16 cellular contexts compared by ENCODE assay signal in the genomic region with DNA sequence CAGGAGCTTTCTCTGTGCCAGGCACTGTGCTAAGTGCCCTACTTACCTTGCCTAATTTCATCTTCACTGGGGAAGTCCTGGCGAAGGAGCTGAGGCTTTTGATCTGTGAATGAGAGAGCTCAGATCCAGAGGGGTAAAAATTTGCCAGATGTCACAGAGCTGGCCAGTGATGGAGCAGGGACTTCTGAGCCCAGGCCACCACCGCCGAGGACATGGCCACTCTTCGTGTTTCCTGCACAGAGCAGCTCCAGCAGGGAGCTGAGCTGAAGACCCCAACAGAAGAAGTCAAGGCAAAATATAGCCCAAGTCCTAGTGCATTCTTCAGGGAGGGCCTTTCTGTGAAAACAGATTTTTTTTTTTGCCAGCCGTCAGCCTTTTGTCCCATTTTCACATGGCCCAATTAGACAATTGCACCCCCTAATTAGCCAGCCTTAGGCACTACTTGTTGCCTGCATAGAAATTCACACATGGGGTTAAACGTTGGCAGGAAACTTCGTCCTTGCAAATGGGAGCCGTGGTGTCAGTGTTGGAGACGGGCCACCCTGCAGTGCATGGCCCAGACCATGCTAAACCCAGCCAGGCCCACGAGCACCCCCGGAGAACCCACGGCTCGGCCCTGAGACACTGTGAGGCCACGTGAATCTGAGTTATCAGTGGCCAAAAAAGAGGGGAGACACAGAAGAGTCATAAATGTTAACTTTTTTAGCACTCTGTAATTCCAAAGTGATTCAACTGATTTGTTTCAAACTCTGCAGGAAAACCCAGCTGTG. TPM values are rescaled to one million over a fixed set of nuclear protein-coding genes. Genes with fewer than 3 reads are reported as not detected.
A peak's percentile ranks its signal among the peaks of the same experiment; 100 is the strongest.
DNase-seq lines count a peak whose midpoint lies in the region; ATAC-seq and TF ChIP-seq lines count a peak whose summit lies in the region.
"Had no signal": no experiment of that assay in that cellular context is flagged by ENCODE, and none has a peak within 500 bp of the region (broad histone marks: within the 10 kb centered on the region; RNA-seq: fewer than 3 reads in every experiment).

No MANE protein-coding gene starts in this region.

- CTCF ChIA-PET in HEK293 (lab: Yijun Ruan, JAX) = interaction anchor here (0.6 to 0.7 kb wide), 4 partner anchors 21 to 1560 kb away, joined by 3 to 4 read pairs (median 3); no protein-coding TSS in a partner anchor

- ATAC-seq in mucosa of descending colon = no peak

- no peaks in the 10 kb centered on the region; the same call in none of the 2 replicates for H3K4me1 ChIP-seq in HEK293 (ENCODE audit: control insufficient read depth, insufficient read depth, low read length)
- no peaks in the 10 kb centered on the region for H3K4me1 ChIP-seq in effector memory CD4-positive, alpha-beta T cell (ENCODE audit: control insufficient read depth, insufficient read depth, low read length, poor library complexity, severe bottlenecking)
- no peaks in the 10 kb centered on the region for H3K4me1 ChIP-seq in mucosa of descending colon (ENCODE audit: low read depth)
- H3K4me1 ChIP-seq: BLaER1 treated with 17β-estradiol and CSF1 and Interleukin-3, amounts not matched to agents 10 nM and 100 nM had no signal

- intact Hi-C loops in mucosa of descending colon (cut with DNase I, micrococcal nuclease) = no loop called here

- no peak overlapping the region for H3K27ac ChIP-seq in HEK293 (ENCODE audit: extremely low read depth, low read depth, low read length)
- peak overlapping the region; percentile 19 for H3K27ac ChIP-seq in cingulate gyrus (ENCODE audit: low read depth, low read length)
- peak overlapping the region; percentile 61 for H3K27ac ChIP-seq in substantia nigra (ENCODE audit: low read depth, low read length, poor library complexity, severe bottlenecking)
- no peak overlapping the region for H3K27ac ChIP-seq in effector memory CD4-positive, alpha-beta T cell (ENCODE audit: insufficient read depth, low read length, poor library complexity, severe bottlenecking)
- H3K27ac ChIP-seq: BLaER1 treated with 17β-estradiol and CSF1 and Interleukin-3, amounts not matched to agents 10 nM and 100 nM had no signal

- peak; percentile 67 for DNase-seq in mesenteric fat pad (ENCODE audit: low spot score)
- DNase-seq in substantia nigra (lab: John Stamatoyannopoulos, UW) = no peak
- no peak for DNase-seq in NCI-H2196 (lab: John Stamatoyannopoulos, UW; ENCODE audit: unreplicated experiment)
- DNase-seq in effector memory CD4-positive, alpha-beta T cell = no peak
- no peak for DNase-seq in mucosa of descending colon
- DNase-seq: ACHN; Calu3; CD4-positive, CD25-positive, alpha-beta regulatory T cell; DMS 273 treated with DMSO at 0.1 percent for 48 hours; HCEC 1CT; IMR-90 had no signal

- H3K27me3 ChIP-seq in effector memory CD4-positive, alpha-beta T cell (replicated peaks; ENCODE audit: control insufficient read depth, insufficient read depth, low read length, poor library complexity, severe bottlenecking) = no peaks in the 10 kb centered on the region
- H3K27me3 ChIP-seq: BLaER1 treated with 17β-estradiol and CSF1 and Interleukin-3, amounts not matched to agents 10 nM and 100 nM had no signal

- no peaks in the 10 kb centered on the region for H3K36me3 ChIP-seq in HEK293 (ENCODE audit: control insufficient read depth in 2 of 2, insufficient read depth in 1 of 2, low read length in 2 of 2)
- H3K36me3 ChIP-seq in effector memory CD4-positive, alpha-beta T cell (ENCODE audit: control insufficient read depth, insufficient read depth, low read length) = no peaks in the 10 kb centered on the region
- H3K36me3 ChIP-seq in mucosa of descending colon (ENCODE audit: low read depth) = no peaks in the 10 kb centered on the region
- H3K36me3 ChIP-seq: BLaER1 treated with 17β-estradiol and CSF1 and Interleukin-3, amounts not matched to agents 10 nM and 100 nM had no signal

- H3K9me3 ChIP-seq in HEK293 (ENCODE audit: control insufficient read depth, insufficient read depth, low read depth, low read length) (no peaks in the 10 kb centered on the region), mucosa of descending colon (no peaks in the 10 kb centered on the region)
- no peaks in the 10 kb centered on the region for H3K9me3 ChIP-seq in effector memory CD4-positive, alpha-beta T cell (ENCODE audit: control insufficient read depth, low read length)

- POLR2A ChIA-PET in HEK293 (lab: Yijun Ruan, JAX) = no interaction called here

- H3K4me3 ChIP-seq in HEK293 (ENCODE audit: low read depth, low read length) = no peak overlapping the region
- no peak overlapping the region for H3K4me3 ChIP-seq in effector memory CD4-positive, alpha-beta T cell (ENCODE audit: insufficient read depth, low read depth, low read length, poor library complexity, severe bottlenecking)
- no peak overlapping the region for H3K4me3 ChIP-seq in mucosa of descending colon
- H3K4me3 ChIP-seq: BLaER1 treated with 17β-estradiol and CSF1 and Interleukin-3, amounts not matched to agents 10 nM and 100 nM had no signal

- TF ChIP-seq CTCF in HEK293 (tag by site-specific recombination; IDR thresholded peaks at IDR 0.05) (no peak), mucosa of descending colon (IDR thresholded peaks at IDR 0.05) (no peak)

TF ChIP-seq in HEK293, 187 proteins besides CTCF, POLR2A, EP300 and RAD21:
- TF ChIP-seq SCRT2 (tag by site-specific recombination; IDR thresholded peaks at IDR 0.05) (peak; percentile 40; the same call in 1 of the 2 replicates), YY2 (tag by site-specific recombination; IDR thresholded peaks at IDR 0.05) (no peak)

RNA-seq across cellular contexts. Expression of a gene that starts 7.8 kb away (rescaled TPM):
- not detected for total RNA-seq in mesenteric fat pad
- total RNA-seq in mucosa of descending colon = 1 to 10 TPM; 1.3 to 7.3 (median 1.3) TPM
- total RNA-seq: A172, Calu3, HT-29, IMR-90 had no signal

Comparison
In these comparisons a context has a peak if more than half of its experiments do, and no peak if none do; other contexts are left out.
1. H3K27ac ChIP-seq: peak in cingulate gyrus (single experiment) and substantia nigra (single experiment); none in HEK293 (single experiment) and effector memory CD4-positive, alpha-beta T cell (single experiment).